In genomic region chr2:121536347-121536746, GRCh38 we compare ENCODE assay signal across 19 cellular contexts. TPM values are rescaled to one million over a fixed set of nuclear protein-coding genes. Genes with fewer than 3 reads are reported as not detected.
DNase-seq lines count a peak whose midpoint lies in the region; ATAC-seq and TF ChIP-seq lines count a peak whose summit lies in the region.
"Had no signal": no experiment of that assay in that cellular context is flagged by ENCODE, and none has a peak within 500 bp of the region (broad histone marks: within the 10 kb centered on the region; RNA-seq: fewer than 3 reads in every experiment).

No MANE protein-coding gene starts in this region.

- CTCF ChIA-PET in activated CD4-positive, alpha-beta memory T cell treated with anti-CD3 and anti-CD28 coated beads for 36 hours (lab: Charles Lee): no interaction called here
- CTCF ChIA-PET in activated CD4-positive, alpha-beta memory T cell treated with anti-CD3 and anti-CD28 coated beads, Interleukin-2, amount 10 ng/mL, durations not matched to agents 7 days and 5 days (lab: Charles Lee): no interaction called here
- CTCF ChIA-PET in HEK293T (lab: Yijun Ruan, JAX): no interaction called here

- H3K4me1 ChIP-seq in thyroid gland: peaks cover 20 to 32% of the 10 kb centered on the region in 2 donors

- H3K4me1 Mint-ChIP-seq in activated CD4-positive, alpha-beta memory T cell treated with anti-CD3 and anti-CD28 coated beads for 36 hours (ENCODE audit: low read depth): peaks cover 50% of the 10 kb centered on the region
- H3K4me1 Mint-ChIP-seq in activated CD4-positive, alpha-beta memory T cell treated with anti-CD3 and anti-CD28 coated beads, Interleukin-2, amount 10 ng/mL, durations not matched to agents 7 days and 5 days: peaks cover 54% of the 10 kb centered on the region
- H3K4me1 Mint-ChIP-seq in brain: peaks cover 69% of the 10 kb centered on the region
- H3K4me1 Mint-ChIP-seq in natural killer cell treated with Interleukin-12 subunit alpha and Interleukin-12 subunit beta and Interleukin-15 and Interleukin-18, amount 100 ng/mL, for 72 hours (ENCODE audit: low read depth in 2 of 2): peaks cover 31 to 53% of the 10 kb centered on the region in 2 donors

- no peak for TF ChIP-seq POLR2A in thyroid gland (IDR thresholded peaks at IDR 0.05)

- H3K27me3 ChIP-seq in thyroid gland: no peaks in the 10 kb centered on the region
- H3K27me3 ChIP-seq: BLaER1 treated with 17β-estradiol and CSF1 and Interleukin-3, amounts not matched to agents 10 nM and 100 nM had no signal

- no peak for DNase-seq in activated CD4-positive, alpha-beta memory T cell treated with anti-CD3 and anti-CD28 coated beads for 36 hours
- DNase-seq in activated CD4-positive, alpha-beta memory T cell treated with anti-CD3 and anti-CD28 coated beads, Interleukin-2, amount 10 ng/mL, durations not matched to agents 7 days and 5 days: no peak
- DNase-seq in HEK293T (ENCODE audit: extremely low spot score): no peak
- no peak for DNase-seq in natural killer cell treated with Interleukin-12 subunit alpha and Interleukin-12 subunit beta and Interleukin-15 and Interleukin-18, amount 100 ng/mL, for 72 hours (ENCODE audit: low spot score)
- DNase-seq in thyroid gland: no peak
- no peak for DNase-seq in NCI-H1436 treated with DMSO at 0.1 percent for 48 hours (lab: John Stamatoyannopoulos, UW)
- DNase-seq: ACHN, GDM1, NCI-H187, NCI-H446, NCI-H526 had no signal

- WGBS in thyroid gland, 2 donors: 90 to 100% methylated on average over 1 of the region's 1 CpG

- ATAC-seq in natural killer cell treated with Interleukin-12 subunit alpha and Interleukin-12 subunit beta and Interleukin-15 and Interleukin-18, amount 100 ng/mL, for 72 hours: no peak
- no peak for ATAC-seq in HG02588 (IDR thresholded peaks at IDR 0.05; ENCODE audit: unreplicated experiment)
- ATAC-seq: HCT116, Right ventricle myocardium inferior had no signal

- H3K27ac ChIP-seq in thyroid gland: no peak overlapping the region
- H3K27ac ChIP-seq: 22Rv1 had no signal

- no peak for TF ChIP-seq CTCF in brain (conservative IDR thresholded peaks at IDR 0.05)
- TF ChIP-seq CTCF in thyroid gland (IDR thresholded peaks at IDR 0.05): no peak

- H3K36me3 ChIP-seq in thyroid gland: no peaks in the 10 kb centered on the region

- peak overlapping the region; percentile 3 for H3K27ac Mint-ChIP-seq in activated CD4-positive, alpha-beta memory T cell treated with anti-CD3 and anti-CD28 coated beads for 36 hours
- H3K27ac Mint-ChIP-seq in activated CD4-positive, alpha-beta memory T cell treated with anti-CD3 and anti-CD28 coated beads, Interleukin-2, amount 10 ng/mL, durations not matched to agents 7 days and 5 days: no peak overlapping the region
- H3K27ac Mint-ChIP-seq in brain: peak overlapping the region in 3 of 5 experiments; percentile 6 to 65 (median 51)
- peak overlapping the region; percentile 32 to 65 for H3K27ac Mint-ChIP-seq in natural killer cell treated with Interleukin-12 subunit alpha and Interleukin-12 subunit beta and Interleukin-15 and Interleukin-18, amount 100 ng/mL, for 72 hours

- H3K36me3 Mint-ChIP-seq in activated CD4-positive, alpha-beta memory T cell treated with anti-CD3 and anti-CD28 coated beads for 36 hours: no peaks in the 10 kb centered on the region
- peaks cover 3% of the 10 kb centered on the region for H3K36me3 Mint-ChIP-seq in activated CD4-positive, alpha-beta memory T cell treated with anti-CD3 and anti-CD28 coated beads, Interleukin-2, amount 10 ng/mL, durations not matched to agents 7 days and 5 days (ENCODE audit: low read depth)
- peaks cover 4% of the 10 kb centered on the region for H3K36me3 Mint-ChIP-seq in brain
- H3K36me3 Mint-ChIP-seq in natural killer cell treated with Interleukin-12 subunit alpha and Interleukin-12 subunit beta and Interleukin-15 and Interleukin-18, amount 100 ng/mL, for 72 hours: no peaks in the 10 kb centered on the region

- H3K9me3 Mint-ChIP-seq in activated CD4-positive, alpha-beta memory T cell treated with anti-CD3 and anti-CD28 coated beads for 36 hours: no peaks in the 10 kb centered on the region
- no peaks in the 10 kb centered on the region for H3K9me3 Mint-ChIP-seq in activated CD4-positive, alpha-beta memory T cell treated with anti-CD3 and anti-CD28 coated beads, Interleukin-2, amount 10 ng/mL, durations not matched to agents 7 days and 5 days
- no peaks in the 10 kb centered on the region for H3K9me3 Mint-ChIP-seq in brain
- H3K9me3 Mint-ChIP-seq in natural killer cell treated with Interleukin-12 subunit alpha and Interleukin-12 subunit beta and Interleukin-15 and Interleukin-18, amount 100 ng/mL, for 72 hours: no peaks in the 10 kb centered on the region

- intact Hi-C loops in activated CD4-positive, alpha-beta memory T cell treated with anti-CD3 and anti-CD28 coated beads for 36 hours (cut with micrococcal nuclease): no loop called here
- intact Hi-C loops in thyroid gland (cut with DNase I): no loop called here

- H3K4me3 ChIP-seq in thyroid gland (replicated peaks in 1 of 3): no peak overlapping the region
- H3K4me3 ChIP-seq: BLaER1 treated with 17β-estradiol and CSF1 and Interleukin-3, amounts not matched to agents 10 nM and 100 nM had no signal

- H3K27me3 Mint-ChIP-seq in activated CD4-positive, alpha-beta memory T cell treated with anti-CD3 and anti-CD28 coated beads for 36 hours: no peaks in the 10 kb centered on the region
- no peaks in the 10 kb centered on the region for H3K27me3 Mint-ChIP-seq in activated CD4-positive, alpha-beta memory T cell treated with anti-CD3 and anti-CD28 coated beads, Interleukin-2, amount 10 ng/mL, durations not matched to agents 7 days and 5 days
- H3K27me3 Mint-ChIP-seq in brain: no peaks in the 10 kb centered on the region
- no peaks in the 10 kb centered on the region for H3K27me3 Mint-ChIP-seq in natural killer cell treated with Interleukin-12 subunit alpha and Interleukin-12 subunit beta and Interleukin-15 and Interleukin-18, amount 100 ng/mL, for 72 hours

- POLR2A ChIA-PET in activated CD4-positive, alpha-beta memory T cell treated with anti-CD3 and anti-CD28 coated beads for 36 hours (lab: Charles Lee): no interaction called here
- POLR2A ChIA-PET in activated CD4-positive, alpha-beta memory T cell treated with anti-CD3 and anti-CD28 coated beads, Interleukin-2, amount 10 ng/mL, durations not matched to agents 7 days and 5 days (lab: Charles Lee): no interaction called here
- POLR2A ChIA-PET in HEK293T (lab: Yijun Ruan, JAX): no interaction called here

- H3K4me3 Mint-ChIP-seq in activated CD4-positive, alpha-beta memory T cell treated with anti-CD3 and anti-CD28 coated beads for 36 hours: no peak overlapping the region
- H3K4me3 Mint-ChIP-seq in activated CD4-positive, alpha-beta memory T cell treated with anti-CD3 and anti-CD28 coated beads, Interleukin-2, amount 10 ng/mL, durations not matched to agents 7 days and 5 days: no peak overlapping the region
- no peak overlapping the region for H3K4me3 Mint-ChIP-seq in brain
- no peak overlapping the region for H3K4me3 Mint-ChIP-seq in natural killer cell treated with Interleukin-12 subunit alpha and Interleukin-12 subunit beta and Interleukin-15 and Interleukin-18, amount 100 ng/mL, for 72 hours

- H3K9me3 ChIP-seq in thyroid gland: no peaks in the 10 kb centered on the region
- H3K9me3 ChIP-seq: BLaER1 treated with 17β-estradiol and CSF1 and Interleukin-3, amounts not matched to agents 10 nM and 100 nM had no signal

TF ChIP-seq in HEK293T, 16 proteins besides CTCF, POLR2A, EP300 and RAD21:
- no peak for TF ChIP-seq FOXK2 (IDR thresholded peaks at IDR 0.05)
- TF ChIP-seq, protein P1, sequence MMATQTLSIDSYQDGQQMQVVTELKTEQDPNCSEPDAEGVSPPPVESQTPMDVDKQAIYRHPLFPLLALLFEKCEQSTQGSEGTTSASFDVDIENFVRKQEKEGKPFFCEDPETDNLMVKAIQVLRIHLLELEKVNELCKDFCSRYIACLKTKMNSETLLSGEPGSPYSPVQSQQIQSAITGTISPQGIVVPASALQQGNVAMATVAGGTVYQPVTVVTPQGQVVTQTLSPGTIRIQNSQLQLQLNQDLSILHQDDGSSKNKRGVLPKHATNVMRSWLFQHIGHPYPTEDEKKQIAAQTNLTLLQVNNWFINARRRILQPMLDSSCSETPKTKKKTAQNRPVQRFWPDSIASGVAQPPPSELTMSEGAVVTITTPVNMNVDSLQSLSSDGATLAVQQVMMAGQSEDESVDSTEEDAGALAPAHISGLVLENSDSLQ (IDR thresholded peaks at IDR 0.05): peak; percentile 74

RNA-seq across cellular contexts. Expression of gene RNU4ATAC, which starts 5.7 kb away (rescaled TPM):
- not detected for total RNA-seq in activated CD4-positive, alpha-beta memory T cell treated with anti-CD3 and anti-CD28 coated beads for 36 hours
- total RNA-seq in activated CD4-positive, alpha-beta memory T cell treated with anti-CD3 and anti-CD28 coated beads, Interleukin-2, amount 10 ng/mL, durations not matched to agents 7 days and 5 days: not detected
- not detected for polyA plus RNA-seq in brain (ENCODE audit: insufficient read depth, low read depth, low replicate concordance)
- total RNA-seq in natural killer cell treated with Interleukin-12 subunit alpha and Interleukin-12 subunit beta and Interleukin-15 and Interleukin-18, amount 100 ng/mL, for 72 hours: not detected
- not detected for total RNA-seq in thyroid gland
- total RNA-seq: H1, SK-MEL-5 had no signal
- polyA plus RNA-seq: H1 had no signal
